In the genomic region with DNA sequence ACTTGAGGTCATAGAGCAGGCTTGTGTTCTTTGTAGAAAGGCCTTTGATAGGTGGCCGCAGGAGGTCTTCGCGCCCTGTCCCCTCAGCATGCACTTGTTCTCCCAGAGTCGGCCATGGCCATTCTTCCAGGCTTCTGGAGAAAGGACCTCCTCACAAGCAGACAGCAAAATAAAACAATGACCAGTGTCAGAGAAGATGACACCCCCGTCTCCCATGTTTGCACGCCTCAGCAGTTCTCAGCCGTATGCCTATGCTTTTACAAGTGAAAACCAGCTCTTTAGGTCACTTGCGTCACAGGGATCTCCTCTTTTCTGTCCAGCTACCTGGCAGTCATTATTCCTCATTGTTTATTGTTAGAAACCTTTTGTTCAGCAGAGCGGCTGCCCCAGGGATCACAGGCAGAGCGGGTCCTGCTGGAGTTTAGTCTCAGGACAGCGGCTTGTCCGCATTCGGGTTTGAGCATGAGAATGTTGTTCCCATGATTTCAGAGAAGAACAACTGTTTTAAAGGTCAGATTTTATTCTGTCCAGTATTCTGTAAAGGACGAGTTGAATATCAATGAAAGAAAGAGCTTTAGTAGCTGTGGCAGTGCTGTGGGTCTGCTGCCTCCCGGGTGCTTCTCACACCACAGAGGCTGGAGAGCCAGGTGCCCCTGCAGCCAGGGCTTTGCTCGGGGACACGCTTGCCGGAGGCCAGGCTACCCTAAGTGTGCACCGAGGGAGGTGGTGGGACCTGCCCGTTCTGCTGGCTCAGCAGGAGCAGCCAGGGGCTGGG, we compare ENCODE assay signal across 1 cellular context.
TF ChIP-seq lines count a peak whose summit lies in the region.

No MANE protein-coding gene starts in this region.

TF ChIP-seq in GM23338, 12 proteins besides CTCF, POLR2A, EP300 and RAD21:
- TF ChIP-seq POLR2AphosphoS5 (IDR thresholded peaks at IDR 0.05; ENCODE audit: low read depth), result no peak
- no peak for TF ChIP-seq CREB1 (CRISPR knock-in tag; IDR thresholded peaks at IDR 0.05; ENCODE audit: low read depth)
- no peak for TF ChIP-seq EZH2phosphoT487 (IDR thresholded peaks at IDR 0.05; ENCODE audit: unreplicated experiment)
- no peak for TF ChIP-seq ZNF462 (CRISPR knock-in tag; IDR thresholded peaks at IDR 0.05)
- TF ChIP-seq, protein P1, sequence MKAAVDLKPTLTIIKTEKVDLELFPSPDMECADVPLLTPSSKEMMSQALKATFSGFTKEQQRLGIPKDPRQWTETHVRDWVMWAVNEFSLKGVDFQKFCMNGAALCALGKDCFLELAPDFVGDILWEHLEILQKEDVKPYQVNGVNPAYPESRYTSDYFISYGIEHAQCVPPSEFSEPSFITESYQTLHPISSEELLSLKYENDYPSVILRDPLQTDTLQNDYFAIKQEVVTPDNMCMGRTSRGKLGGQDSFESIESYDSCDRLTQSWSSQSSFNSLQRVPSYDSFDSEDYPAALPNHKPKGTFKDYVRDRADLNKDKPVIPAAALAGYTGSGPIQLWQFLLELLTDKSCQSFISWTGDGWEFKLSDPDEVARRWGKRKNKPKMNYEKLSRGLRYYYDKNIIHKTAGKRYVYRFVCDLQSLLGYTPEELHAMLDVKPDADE (IDR thresholded peaks at IDR 0.05), result no peak
- TF ChIP-seq ZNF114 (CRISPR knock-in tag; IDR thresholded peaks at IDR 0.05), result no peak
- no peak for TF ChIP-seq STAT1 (IDR thresholded peaks at IDR 0.05; ENCODE audit: unreplicated experiment)
- no peak for TF ChIP-seq JUNB (IDR thresholded peaks at IDR 0.05; ENCODE audit: unreplicated experiment)
- TF ChIP-seq EZH2 (IDR thresholded peaks at IDR 0.05; ENCODE audit: low read depth, unreplicated experiment), result no peak
- TF ChIP-seq, protein P2, sequence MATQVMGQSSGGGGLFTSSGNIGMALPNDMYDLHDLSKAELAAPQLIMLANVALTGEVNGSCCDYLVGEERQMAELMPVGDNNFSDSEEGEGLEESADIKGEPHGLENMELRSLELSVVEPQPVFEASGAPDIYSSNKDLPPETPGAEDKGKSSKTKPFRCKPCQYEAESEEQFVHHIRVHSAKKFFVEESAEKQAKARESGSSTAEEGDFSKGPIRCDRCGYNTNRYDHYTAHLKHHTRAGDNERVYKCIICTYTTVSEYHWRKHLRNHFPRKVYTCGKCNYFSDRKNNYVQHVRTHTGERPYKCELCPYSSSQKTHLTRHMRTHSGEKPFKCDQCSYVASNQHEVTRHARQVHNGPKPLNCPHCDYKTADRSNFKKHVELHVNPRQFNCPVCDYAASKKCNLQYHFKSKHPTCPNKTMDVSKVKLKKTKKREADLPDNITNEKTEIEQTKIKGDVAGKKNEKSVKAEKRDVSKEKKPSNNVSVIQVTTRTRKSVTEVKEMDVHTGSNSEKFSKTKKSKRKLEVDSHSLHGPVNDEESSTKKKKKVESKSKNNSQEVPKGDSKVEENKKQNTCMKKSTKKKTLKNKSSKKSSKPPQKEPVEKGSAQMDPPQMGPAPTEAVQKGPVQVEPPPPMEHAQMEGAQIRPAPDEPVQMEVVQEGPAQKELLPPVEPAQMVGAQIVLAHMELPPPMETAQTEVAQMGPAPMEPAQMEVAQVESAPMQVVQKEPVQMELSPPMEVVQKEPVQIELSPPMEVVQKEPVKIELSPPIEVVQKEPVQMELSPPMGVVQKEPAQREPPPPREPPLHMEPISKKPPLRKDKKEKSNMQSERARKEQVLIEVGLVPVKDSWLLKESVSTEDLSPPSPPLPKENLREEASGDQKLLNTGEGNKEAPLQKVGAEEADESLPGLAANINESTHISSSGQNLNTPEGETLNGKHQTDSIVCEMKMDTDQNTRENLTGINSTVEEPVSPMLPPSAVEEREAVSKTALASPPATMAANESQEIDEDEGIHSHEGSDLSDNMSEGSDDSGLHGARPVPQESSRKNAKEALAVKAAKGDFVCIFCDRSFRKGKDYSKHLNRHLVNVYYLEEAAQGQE (IDR thresholded peaks at IDR 0.05; ENCODE audit: unreplicated experiment), result no peak
- TF ChIP-seq NANOG (IDR thresholded peaks at IDR 0.05; ENCODE audit: borderline replicate concordance), result no peak
